ENCODE assay signal across 10 cellular contexts in genomic region chr11:89405629-89406028, GRCh38.
DNase-seq lines count a peak whose midpoint lies in the region; ATAC-seq and TF ChIP-seq lines count a peak whose summit lies in the region.
"Had no signal": no experiment of that assay in that cellular context is flagged by ENCODE, and none has a peak within 500 bp of the region (broad histone marks: within the 10 kb centered on the region; RNA-seq: fewer than 3 reads in every experiment).

No MANE protein-coding gene starts in this region.

- H3K4me2 ChIP-seq in H9 (ENCODE audit: insufficient read depth, insufficient read length, low read length), result no peak overlapping the region
- H3K4me2 ChIP-seq: KMS-11 had no signal

- intact Hi-C loops in psoas muscle (cut with DNase I) (no loop called here), stomach (cut with DNase I; ENCODE audit: low total_unique reads) (no loop called here)

- no peak overlapping the region for H3K23ac ChIP-seq in H9 (ENCODE audit: insufficient read length, low read depth, low read length)

- H3K9me3 Mint-ChIP-seq in H9, result no peaks in the 10 kb centered on the region
- H3K9me3 Mint-ChIP-seq in endodermal cell, result no peaks in the 10 kb centered on the region
- H3K9me3 Mint-ChIP-seq in osteocyte (ENCODE audit: unreplicated experiment), result no peaks in the 10 kb centered on the region

- WGBS in H9 (ENCODE audit: extremely low coverage, insufficient read length, low lambda C conversion rate), result no CpG with 5 or more reads among the region's 1 CpG
- 100% methylated on average over 1 of the region's 1 CpG; no CpG with 5 or more reads in 1 of the 2 experiments for WGBS in endodermal cell (ENCODE audit: insufficient coverage in 1 of 2, insufficient read length in 1 of 2), 2 experiments
- 88 to 95% (median 89%) methylated on average over 1 of the region's 1 CpG for WGBS in psoas muscle, 3 donors
- 70 to 91% (median 85%) methylated on average over 1 of the region's 1 CpG for WGBS in stomach, 5 donors

- H3K4me3 Mint-ChIP-seq in H9, result no peak overlapping the region
- H3K4me3 Mint-ChIP-seq in endodermal cell, result no peak overlapping the region
- H3K4me3 Mint-ChIP-seq in osteocyte (ENCODE audit: unreplicated experiment), result no peak overlapping the region

- TF ChIP-seq EP300 in stomach (IDR thresholded peaks at IDR 0.05), result no peak

- H2BK120ac ChIP-seq in H9 (ENCODE audit: low read depth, low read length, poor library complexity, severe bottlenecking), result no peak overlapping the region

- no peak overlapping the region for H3K4ac ChIP-seq in H9 (ENCODE audit: low read depth, low read length)

- H3K36me3 Mint-ChIP-seq in H9 (ENCODE audit: insufficient read depth in 1 of 3, low read depth in 3 of 3) (no peaks in the 10 kb centered on the region), endodermal cell (ENCODE audit: low read depth) (no peaks in the 10 kb centered on the region), osteocyte (ENCODE audit: unreplicated experiment) (no peaks in the 10 kb centered on the region)

- ATAC-seq in psoas muscle, result no peak

- no peaks in the 10 kb centered on the region for H3K27me3 Mint-ChIP-seq in H9 (ENCODE audit: low read depth)
- no peaks in the 10 kb centered on the region for H3K27me3 Mint-ChIP-seq in endodermal cell (ENCODE audit: insufficient read depth)
- no peaks in the 10 kb centered on the region for H3K27me3 Mint-ChIP-seq in osteocyte (ENCODE audit: unreplicated experiment)

- H2AK5ac ChIP-seq in H9 (ENCODE audit: insufficient read length, low read length), result no peak overlapping the region

- no peak overlapping the region for H2BK15ac ChIP-seq in H9 (ENCODE audit: low read depth, low read length)

- H3K79me1 ChIP-seq in H9 (ENCODE audit: insufficient read depth, low read depth, low read length, poor library complexity, severe bottlenecking), result no peaks in the 10 kb centered on the region

- H3K56ac ChIP-seq in H9 (ENCODE audit: insufficient read length, low read depth, low read length), result no peak overlapping the region

- H3K9ac ChIP-seq in H9 (ENCODE audit: extremely low read depth, insufficient read length, low read length), result no peak overlapping the region
- no peak overlapping the region for H3K9ac ChIP-seq in endodermal cell (ENCODE audit: extremely low read depth, low read length, poor library complexity, severe bottlenecking)
- H3K9ac ChIP-seq: KMS-11 had no signal

- H3K23me2 ChIP-seq in H9 (ENCODE audit: insufficient read length, low read depth, low read length, poor library complexity, severe bottlenecking), result no peaks in the 10 kb centered on the region

- H4K20me1 ChIP-seq in H9 (ENCODE audit: control insufficient read depth, insufficient read depth, insufficient read length), result no peaks in the 10 kb centered on the region

- TF ChIP-seq CTCF in H9 (conservative IDR thresholded peaks at IDR 0.05) (peak; percentile 45; the same call in 2 of the 3 replicates), endodermal cell (conservative IDR thresholded peaks at IDR 0.05) (peak; percentile 59), osteocyte (IDR thresholded peaks at IDR 0.05) (peak; percentile 45), psoas muscle (IDR thresholded peaks at IDR 0.05) (no peak), stomach (IDR thresholded peaks at IDR 0.05) (no peak)

- no peak overlapping the region for H2AFZ ChIP-seq in H9 (ENCODE audit: low read length)

- H3K4me1 ChIP-seq in H9 (ENCODE audit: insufficient read depth, low read length), result no peaks in the 10 kb centered on the region
- H3K4me1 ChIP-seq in endodermal cell (ENCODE audit: control insufficient read depth, insufficient read depth, low read length), result no peaks in the 10 kb centered on the region
- H3K4me1 ChIP-seq in psoas muscle, result no peaks in the 10 kb centered on the region
- H3K4me1 ChIP-seq in stomach, result no peaks in the 10 kb centered on the region
- H3K4me1 ChIP-seq: adrenal gland had no signal

- H3K14ac ChIP-seq in H9 (ENCODE audit: insufficient read depth, low read length), result no peak overlapping the region

- H4K8ac ChIP-seq in H9 (replicated peaks; ENCODE audit: insufficient read length, low read depth, low read length), result no peak overlapping the region

- TF ChIP-seq POLR2A in stomach (IDR thresholded peaks at IDR 0.05), result no peak

- H2BK12ac ChIP-seq in H9 (ENCODE audit: insufficient read length, low read depth, low read length), result no peak overlapping the region

- no peak overlapping the region for H4K91ac ChIP-seq in H9 (ENCODE audit: insufficient read length, low read depth, low read length)

- H3K4me1 Mint-ChIP-seq in H9 (peaks cover 0 to 7% of the 10 kb centered on the region in 2 experiments; a peak in 3 of 4 replicates), endodermal cell (peaks cover 10% of the 10 kb centered on the region), osteocyte (ENCODE audit: unreplicated experiment) (peaks cover 28% of the 10 kb centered on the region)

- H3K27ac Mint-ChIP-seq in H9 (no peak overlapping the region), endodermal cell (no peak overlapping the region), osteocyte (ENCODE audit: unreplicated experiment) (no peak overlapping the region)

- H3K36me3 ChIP-seq in endodermal cell (ENCODE audit: control insufficient read depth, insufficient read depth, low read length) (no peaks in the 10 kb centered on the region), psoas muscle (ENCODE audit: insufficient read depth in 1 of 2, low read depth in 1 of 2) (no peaks in the 10 kb centered on the region), stomach (no peaks in the 10 kb centered on the region)
- H3K36me3 ChIP-seq: adrenal gland had no signal

- H3K9me3 ChIP-seq in H9 (ENCODE audit: control insufficient read depth, low read depth, low read length) (no peaks in the 10 kb centered on the region), endodermal cell (ENCODE audit: control insufficient read depth, low read length) (no peaks in the 10 kb centered on the region), psoas muscle (no peaks in the 10 kb centered on the region), stomach (no peaks in the 10 kb centered on the region)
- H3K9me3 ChIP-seq: adrenal gland had no signal

- H3K18ac ChIP-seq in H9 (ENCODE audit: insufficient read length, low read depth, low read length), result no peak overlapping the region

- no peak overlapping the region for H3T11ph ChIP-seq in H9 (ENCODE audit: low read length)

- no peak overlapping the region for H4K5ac ChIP-seq in H9 (ENCODE audit: insufficient read length, low read depth, low read length)

- no peak overlapping the region for H2BK20ac ChIP-seq in H9 (ENCODE audit: low read depth, low read length, poor library complexity, severe bottlenecking)

- H3K4me3 ChIP-seq in endodermal cell (ENCODE audit: low read length), result no peak overlapping the region
- H3K4me3 ChIP-seq in psoas muscle, result no peak overlapping the region
- no peak overlapping the region for H3K4me3 ChIP-seq in stomach
- H3K4me3 ChIP-seq: adrenal gland had no signal

- no peak overlapping the region for H2BK5ac ChIP-seq in H9 (ENCODE audit: insufficient read length, low read length)

- no peaks in the 10 kb centered on the region for H3K79me2 ChIP-seq in H9 (ENCODE audit: insufficient read depth, low read length)

- H3K27me3 ChIP-seq in H9 (ENCODE audit: insufficient read depth, low read length), result no peaks in the 10 kb centered on the region
- no peaks in the 10 kb centered on the region for H3K27me3 ChIP-seq in endodermal cell (ENCODE audit: control insufficient read depth, insufficient read depth, low read length, poor library complexity, severe bottlenecking)
- no peaks in the 10 kb centered on the region for H3K27me3 ChIP-seq in psoas muscle (ENCODE audit: insufficient read depth in 3 of 3, low read length in 2 of 3)
- no peaks in the 10 kb centered on the region for H3K27me3 ChIP-seq in stomach
- H3K27me3 ChIP-seq: adrenal gland had no signal

- no peak overlapping the region for H3K27ac ChIP-seq in H9 (ENCODE audit: insufficient read length, low read depth, low read length)
- no peak overlapping the region for H3K27ac ChIP-seq in endodermal cell (ENCODE audit: low read depth, low read length)
- H3K27ac ChIP-seq in psoas muscle, result no peak overlapping the region
- H3K27ac ChIP-seq in stomach, result no peak overlapping the region
- H3K27ac ChIP-seq: adrenal gland, KMS-11 had no signal

- no peak for DNase-seq in H9
- peak; percentile 6 for DNase-seq in NCI-H524 treated with DMSO at 0.1 percent for 48 hours (lab: John Stamatoyannopoulos, UW)
- DNase-seq in endodermal cell, result no peak
- DNase-seq in osteocyte (ENCODE audit: extremely low spot score, unreplicated experiment), result no peak
- DNase-seq in DMS 273 (lab: John Stamatoyannopoulos, UW; ENCODE audit: unreplicated experiment), result no peak
- no peak for DNase-seq in psoas muscle
- DNase-seq in stomach, result no peak
- DNase-seq: activated CD4-positive, alpha-beta T cell treated with anti-CD3 and anti-CD28 coated beads, Interleukin-2, amount 50 U/mL, for 1 hour; adrenal gland had no signal

Comparison
In these comparisons a context has a peak if more than half of its experiments do, and no peak if none do; other contexts are left out.
1. CTCF ChIP-seq: peak in H9 (single experiment), endodermal cell (single experiment) and osteocyte (single experiment); none in psoas muscle (single experiment) and stomach (0 of 7).